ENCODE assay signal across 20 cellular contexts in the genomic region with DNA sequence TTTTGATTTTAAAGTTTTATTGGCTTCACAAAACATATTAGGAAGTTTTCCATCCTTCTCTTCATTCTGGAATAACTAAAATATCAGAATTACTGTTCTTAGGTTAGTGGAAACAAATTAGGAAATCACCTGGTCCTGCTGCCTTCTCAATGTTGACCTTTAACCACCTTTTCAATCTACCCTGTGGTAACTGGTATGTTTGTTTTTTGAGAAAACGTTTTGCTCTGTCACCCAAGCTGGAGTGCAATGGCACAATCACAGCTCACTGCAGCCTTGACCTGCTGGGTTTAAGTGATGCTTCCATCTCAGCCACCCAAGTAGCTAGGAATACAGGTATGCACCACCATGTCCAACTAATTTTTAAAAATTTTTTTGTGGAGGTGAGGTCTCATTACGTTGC.
"Had no signal": no experiment of that assay in that cellular context is flagged by ENCODE, and none has a peak within 500 bp of the region (broad histone marks: within the 10 kb centered on the region; RNA-seq: fewer than 3 reads in every experiment).

No MANE protein-coding gene starts in this region.

- H3K27me3 Mint-ChIP-seq: naive thymus-derived CD4-positive, alpha-beta T cell; stimulated activated naive B cell treated with anti-CD40 and anti-IgM and Interleukin-4, amounts not matched to agents 10 μg/mL and 1 μg/mL and 100 μg/mL, for 72 hours; stimulated activated naive CD8-positive, alpha-beta T cell treated with anti-CD3 and anti-CD28 coated beads, Interleukin-15, amount 100 ng/mL, for 72 hours had no signal

- H3K4me1 ChIP-seq: psoas muscle, spleen, transverse colon had no signal

- DNase-seq: effector CD4-positive, alpha-beta T cell; endodermal cell; foreskin melanocyte; head of caudate nucleus; left colon; mammary epithelial cell; naive thymus-derived CD4-positive, alpha-beta T cell; nephron progenitor cell; psoas muscle; retina; spleen; stimulated activated CD4-positive, alpha-beta T cell treated with anti-CD3 and anti-CD28 coated beads, Interleukin-2, amount 100 ng/mL, for 24 hours; stimulated activated CD4-positive, alpha-beta T cell treated with anti-CD3 and anti-CD28 coated beads, Interleukin-4, amount 100 ng/mL, for 4 hours; stimulated activated naive B cell treated with anti-CD40 and anti-IgM and Interleukin-4, amounts not matched to agents 10 μg/mL and 1 μg/mL and 100 μg/mL, for 72 hours; stimulated activated naive CD8-positive, alpha-beta T cell treated with anti-CD3 and anti-CD28 coated beads, Interleukin-15, amount 100 ng/mL, for 72 hours; transverse colon had no signal

- H3K4me3 ChIP-seq: coronary artery, hepatocyte, psoas muscle, spleen, thoracic aorta, transverse colon had no signal

- H3K27ac ChIP-seq: coronary artery, hepatocyte, psoas muscle, spleen, thoracic aorta, transverse colon had no signal

- H3K4me3 Mint-ChIP-seq: endodermal cell; naive thymus-derived CD4-positive, alpha-beta T cell; nephron progenitor cell; stimulated activated naive B cell treated with anti-CD40 and anti-IgM and Interleukin-4, amounts not matched to agents 10 μg/mL and 1 μg/mL and 100 μg/mL, for 72 hours; stimulated activated naive CD8-positive, alpha-beta T cell treated with anti-CD3 and anti-CD28 coated beads, Interleukin-15, amount 100 ng/mL, for 72 hours had no signal

- H3K9me3 ChIP-seq: psoas muscle, spleen, thoracic aorta, transverse colon had no signal

- H3K79me2 ChIP-seq: hepatocyte had no signal

- H3K9me3 Mint-ChIP-seq: endodermal cell; naive thymus-derived CD4-positive, alpha-beta T cell; stimulated activated naive B cell treated with anti-CD40 and anti-IgM and Interleukin-4, amounts not matched to agents 10 μg/mL and 1 μg/mL and 100 μg/mL, for 72 hours; stimulated activated naive CD8-positive, alpha-beta T cell treated with anti-CD3 and anti-CD28 coated beads, Interleukin-15, amount 100 ng/mL, for 72 hours had no signal

- H3K27ac Mint-ChIP-seq: endodermal cell; naive thymus-derived CD4-positive, alpha-beta T cell; nephron progenitor cell; stimulated activated naive B cell treated with anti-CD40 and anti-IgM and Interleukin-4, amounts not matched to agents 10 μg/mL and 1 μg/mL and 100 μg/mL, for 72 hours; stimulated activated naive CD8-positive, alpha-beta T cell treated with anti-CD3 and anti-CD28 coated beads, Interleukin-15, amount 100 ng/mL, for 72 hours had no signal

- H3K36me3 ChIP-seq: thoracic aorta, transverse colon had no signal

- H2AFZ ChIP-seq: hepatocyte had no signal

- ATAC-seq: left colon; naive thymus-derived CD4-positive, alpha-beta T cell; psoas muscle; sciatic nerve; stimulated activated naive B cell treated with anti-CD40 and anti-IgM and Interleukin-4, amounts not matched to agents 10 μg/mL and 1 μg/mL and 100 μg/mL, for 72 hours; stimulated activated naive CD8-positive, alpha-beta T cell treated with anti-CD3 and anti-CD28 coated beads, Interleukin-15, amount 100 ng/mL, for 72 hours had no signal

- H3K4me1 Mint-ChIP-seq: endodermal cell; naive thymus-derived CD4-positive, alpha-beta T cell; nephron progenitor cell; stimulated activated naive B cell treated with anti-CD40 and anti-IgM and Interleukin-4, amounts not matched to agents 10 μg/mL and 1 μg/mL and 100 μg/mL, for 72 hours; stimulated activated naive CD8-positive, alpha-beta T cell treated with anti-CD3 and anti-CD28 coated beads, Interleukin-15, amount 100 ng/mL, for 72 hours had no signal

- H3K27me3 ChIP-seq: hepatocyte, spleen, transverse colon had no signal

- H3K4me2 ChIP-seq: hepatocyte had no signal
